ENCODE assay signal across 24 cellular contexts in genomic region chr2:237194906-237195305, GRCh38.
DNase-seq lines count a peak whose midpoint lies in the region; ATAC-seq and TF ChIP-seq lines count a peak whose summit lies in the region.
"Had no signal": no experiment of that assay in that cellular context is flagged by ENCODE, and none has a peak within 500 bp of the region (broad histone marks: within the 10 kb centered on the region; RNA-seq: fewer than 3 reads in every experiment).

No MANE protein-coding gene starts in this region.

- H2AFZ ChIP-seq in mesenchymal stem cell (ENCODE audit: low read depth, low read length) (no peak overlapping the region), neural progenitor cell (replicated peaks) (no peak overlapping the region)

- H3K27ac ChIP-seq in mesenchymal stem cell (ENCODE audit: low read length, poor library complexity, severe bottlenecking) (no peak overlapping the region), neural progenitor cell (no peak overlapping the region), testis (no peak overlapping the region), upper lobe of right lung (no peak overlapping the region)
- H3K27ac ChIP-seq: HL-60 had no signal

- H3K9me3 ChIP-seq in mesenchymal stem cell (ENCODE audit: control insufficient read depth, low read length) (no peaks in the 10 kb centered on the region), neural progenitor cell (ENCODE audit: low read depth) (no peaks in the 10 kb centered on the region), testis (no peaks in the 10 kb centered on the region), upper lobe of right lung (no peaks in the 10 kb centered on the region), Caco-2 (no peaks in the 10 kb centered on the region)
- H3K9me3 ChIP-seq: A549 had no signal

- peaks cover 31% of the 10 kb centered on the region for H3K4me1 ChIP-seq in mesenchymal stem cell (ENCODE audit: control insufficient read depth, insufficient read depth, low read depth, low read length)
- H3K4me1 ChIP-seq in neural progenitor cell = peaks cover 3% of the 10 kb centered on the region
- H3K4me1 ChIP-seq in testis = peaks cover 5% of the 10 kb centered on the region
- H3K4me1 ChIP-seq in upper lobe of right lung = no peaks in the 10 kb centered on the region
- no peaks in the 10 kb centered on the region for H3K4me1 ChIP-seq in Caco-2

- peaks cover 19% of the 10 kb centered on the region for H3K4me1 Mint-ChIP-seq in neural progenitor cell
- H3K4me1 Mint-ChIP-seq in Caco-2 (ENCODE audit: low read depth, unreplicated experiment) = no peaks in the 10 kb centered on the region
- H3K4me1 Mint-ChIP-seq: CD4-positive, alpha-beta memory T cell had no signal

- BruUV-seq in Caco-2 (replicated peaks; lab: Mats Ljungman, UMichigan) = no TSS peak

- TF ChIP-seq CTCF in neural progenitor cell (IDR thresholded peaks at IDR 0.05) (no peak), testis (IDR thresholded peaks at IDR 0.05) (no peak), upper lobe of right lung (IDR thresholded peaks at IDR 0.05) (no peak), Caco-2 (IDR thresholded peaks at IDR 0.05; ENCODE audit: insufficient read depth in 1 of 2, low read depth in 1 of 2, low read length in 1 of 2, severe bottlenecking in 1 of 2, unreplicated experiment in 1 of 2) (no peak)

- intact Hi-C loops in testis (cut with DNase I; ENCODE audit: low total_unique reads) (no loop called here), upper lobe of right lung (cut with DNase I) (no loop called here), Caco-2 (cut with micrococcal nuclease; ENCODE audit: unreplicated experiment) (no loop called here)

- H3K9me3 Mint-ChIP-seq in neural progenitor cell (no peaks in the 10 kb centered on the region), Caco-2 (ENCODE audit: unreplicated experiment) (no peaks in the 10 kb centered on the region)

- peak overlapping the region; percentile 31 for H4K91ac ChIP-seq in mesenchymal stem cell (ENCODE audit: low read length)

- H3K36me3 ChIP-seq in mesenchymal stem cell (ENCODE audit: control insufficient read depth in 1 of 2, insufficient read depth in 2 of 2, low read depth in 1 of 2, low read length in 2 of 2) (no peaks in the 10 kb centered on the region), neural progenitor cell (no peaks in the 10 kb centered on the region), testis (ENCODE audit: low read depth, missing control alignments) (no peaks in the 10 kb centered on the region), upper lobe of right lung (no peaks in the 10 kb centered on the region), Caco-2 (ENCODE audit: control insufficient read depth, insufficient read depth, low read length) (no peaks in the 10 kb centered on the region)

- H3F3A ChIP-seq in neural progenitor cell (ENCODE audit: low read depth) = no peaks in the 10 kb centered on the region

- H2BK12ac ChIP-seq in mesenchymal stem cell (ENCODE audit: low read length in 2 of 2) = no peak overlapping the region

- peak overlapping the region; percentile 75 for H2BK15ac ChIP-seq in mesenchymal stem cell (ENCODE audit: low read depth, poor library complexity, severe bottlenecking)

- H3K9ac ChIP-seq in mesenchymal stem cell (ENCODE audit: low read length) = no peak overlapping the region
- no peak overlapping the region for H3K9ac ChIP-seq in neural progenitor cell

- DNase-seq in NCI-H69 (lab: John Stamatoyannopoulos, UW) = peak; percentile 50
- DNase-seq in mesenchymal stem cell = no peak
- DNase-seq in neural progenitor cell (ENCODE audit: low spot score) = no peak
- DNase-seq in testis = peak; percentile 5
- no peak for DNase-seq in upper lobe of right lung
- no peak for DNase-seq in Caco-2
- no peak for DNase-seq in globus pallidus (ENCODE audit: low spot score)
- DNase-seq: C1 segment of cervical spinal cord; CD4-positive, alpha-beta memory T cell; COR-L47; GOT3; HCEC 1CT; NCI-H1092; NCI-H1417 treated with DMSO at 0.1 percent for 48 hours; NCI-H1930; NCI-H446; NCI-H524 treated with DMSO at 0.1 percent for 48 hours; NCI-H82; NK-92 treated with Interleukin-12 subunit alpha and Interleukin-12 subunit beta, amount 100 ng/mL, for 24 hours; PC-3; Right ventricle myocardium superior; RPMI8226 had no signal

- H3K4me2 ChIP-seq in mesenchymal stem cell (ENCODE audit: low read length, poor library complexity, severe bottlenecking) (no peak overlapping the region), neural progenitor cell (no peak overlapping the region)
- H3K4me2 ChIP-seq: A549 had no signal

- H3K14ac ChIP-seq in mesenchymal stem cell (ENCODE audit: low read length in 2 of 2) = no peak overlapping the region

- H3K4me3 Mint-ChIP-seq in neural progenitor cell (no peak overlapping the region), Caco-2 (ENCODE audit: unreplicated experiment) (no peak overlapping the region)
- H3K4me3 Mint-ChIP-seq: CD4-positive, alpha-beta memory T cell had no signal

- H4K8ac ChIP-seq in mesenchymal stem cell (ENCODE audit: low read length) = no peak overlapping the region

- no peaks in the 10 kb centered on the region for H3K27me3 ChIP-seq in mesenchymal stem cell (ENCODE audit: control insufficient read depth in 1 of 2, insufficient read depth in 1 of 2, low read length in 2 of 2)
- H3K27me3 ChIP-seq in neural progenitor cell = no peaks in the 10 kb centered on the region
- H3K27me3 ChIP-seq in testis = no peaks in the 10 kb centered on the region
- H3K27me3 ChIP-seq in upper lobe of right lung = no peaks in the 10 kb centered on the region
- H3K27me3 ChIP-seq in Caco-2 (replicated peaks; ENCODE audit: control insufficient read depth, insufficient read depth, low read length) = no peaks in the 10 kb centered on the region

- H2AK5ac ChIP-seq in mesenchymal stem cell (ENCODE audit: low read length, severe bottlenecking) = no peak overlapping the region

- no peaks in the 10 kb centered on the region for H3K36me3 Mint-ChIP-seq in neural progenitor cell
- H3K36me3 Mint-ChIP-seq in Caco-2 (ENCODE audit: insufficient read depth, unreplicated experiment) = no peaks in the 10 kb centered on the region
- H3K36me3 Mint-ChIP-seq: CD4-positive, alpha-beta memory T cell had no signal

- CTCF ChIA-PET in Caco-2 (lab: Charles Lee) = no interaction called here

- H2BK5ac ChIP-seq in mesenchymal stem cell (ENCODE audit: low read depth, low read length, poor library complexity, severe bottlenecking) = no peak overlapping the region

- H3K79me1 ChIP-seq in mesenchymal stem cell (replicated peaks; ENCODE audit: low read length, poor library complexity, severe bottlenecking) = no peaks in the 10 kb centered on the region

- TF ChIP-seq POLR2A in testis (IDR thresholded peaks at IDR 0.05) = no peak

- no peak for ATAC-seq in upper lobe of right lung
- ATAC-seq: A549, PC-3 had no signal

- no peak overlapping the region for H3K4ac ChIP-seq in mesenchymal stem cell (ENCODE audit: low read depth in 1 of 2, low read length in 2 of 2)

- peak overlapping the region; percentile 38 to 52 for H3K18ac ChIP-seq in mesenchymal stem cell (ENCODE audit: low read depth in 1 of 2, low read length in 2 of 2)

- POLR2A ChIA-PET in Caco-2 (lab: Charles Lee) = no interaction called here

- H3K4me3 ChIP-seq in mesenchymal stem cell (ENCODE audit: insufficient read depth in 1 of 2, low read depth in 1 of 2, low read length in 2 of 2) (no peak overlapping the region), neural progenitor cell (no peak overlapping the region), testis (no peak overlapping the region), upper lobe of right lung (no peak overlapping the region), Caco-2 (ENCODE audit: low read depth, low read length) (no peak overlapping the region)
- H3K4me3 ChIP-seq: A549 had no signal

- no peaks in the 10 kb centered on the region for H3K79me2 ChIP-seq in neural progenitor cell (ENCODE audit: low read depth)

- over 99% methylated on average over 3 of the region's 6 CpGs for WGBS in mesenchymal stem cell
- WGBS in testis, 2 donors = 92 to 94% methylated on average over 4 to 6 of the region's 6 CpGs

- H3K23ac ChIP-seq in mesenchymal stem cell (ENCODE audit: low read length in 2 of 2) = no peak overlapping the region

- no peaks in the 10 kb centered on the region for H4K20me1 ChIP-seq in neural progenitor cell (ENCODE audit: low read depth)

- peak overlapping the region; percentile 9 for H2BK120ac ChIP-seq in mesenchymal stem cell (ENCODE audit: low read depth, low read length)

- H3K27ac Mint-ChIP-seq in neural progenitor cell (peak overlapping the region; percentile 29), Caco-2 (ENCODE audit: unreplicated experiment) (no peak overlapping the region)
- H3K27ac Mint-ChIP-seq: CD4-positive, alpha-beta memory T cell had no signal

- H3K27me3 Mint-ChIP-seq in neural progenitor cell (ENCODE audit: insufficient read depth, low read depth) = peaks cover 4% of the 10 kb centered on the region
- peaks cover 7% of the 10 kb centered on the region for H3K27me3 Mint-ChIP-seq in Caco-2 (ENCODE audit: insufficient read depth, unreplicated experiment)

Comparison
In these comparisons a context has a peak if more than half of its experiments do, and no peak if none do; other contexts are left out.
1. DNase-seq: peak in NCI-H69 (single experiment) and testis (single experiment); none in mesenchymal stem cell (single experiment), neural progenitor cell (single experiment), upper lobe of right lung (single experiment), Caco-2 (0 of 2) and globus pallidus (single experiment).